17 cellular contexts compared by ENCODE assay signal in genomic region chr19:5558101-5558621, GRCh38. TPM values are rescaled to one million over a fixed set of nuclear protein-coding genes. Genes with fewer than 3 reads are reported as not detected.
DNase-seq lines count a peak whose midpoint lies in the region; ATAC-seq and TF ChIP-seq lines count a peak whose summit lies in the region.
"Had no signal": no experiment of that assay in that cellular context is flagged by ENCODE, and none has a peak within 500 bp of the region (broad histone marks: within the 10 kb centered on the region; RNA-seq: fewer than 3 reads in every experiment).

No MANE protein-coding gene starts in this region.

- WGBS in trophoblast cell (ENCODE audit: extremely low coverage, insufficient coverage, insufficient read length), result no CpG with 5 or more reads among the region's 2 CpGs

- H3K79me1 ChIP-seq in trophoblast cell (ENCODE audit: low read length), result peaks cover 2% of the 10 kb centered on the region

- no peaks in the 10 kb centered on the region for H3K27me3 ChIP-seq in BLaER1 treated with 17β-estradiol and CSF1 and Interleukin-3, amounts not matched to agents 10 nM and 100 nM
- H3K27me3 ChIP-seq in trophoblast cell (ENCODE audit: insufficient read depth, low read length), result no peaks in the 10 kb centered on the region
- H3K27me3 ChIP-seq: MG63 had no signal

- no peaks in the 10 kb centered on the region; a peak in 1 of 22 replicates for H3K36me3 ChIP-seq in BLaER1 treated with 17β-estradiol and CSF1 and Interleukin-3, amounts not matched to agents 10 nM and 100 nM
- H3K36me3 ChIP-seq in trophoblast cell (ENCODE audit: control insufficient read depth in 1 of 2, insufficient read depth in 2 of 2, low read length in 2 of 2), result no peaks in the 10 kb centered on the region
- H3K36me3 ChIP-seq: MG63, SJCRH30 had no signal

- no peak overlapping the region for H4K8ac ChIP-seq in trophoblast cell (ENCODE audit: low read depth, low read length)

- H2BK120ac ChIP-seq in trophoblast cell (ENCODE audit: insufficient read depth, low read length, poor library complexity), result no peak overlapping the region

- intact Hi-C loops in Right ventricle myocardium inferior (cut with DNase I), result no loop called here

- H3K4me2 ChIP-seq in BLaER1 treated with 17β-estradiol and CSF1 and Interleukin-3, amounts not matched to agents 10 nM and 100 nM, result peak overlapping the region in 8 of 11 experiments; percentile 39 to 71 (median 56); a peak in 12 of 22 replicates
- H3K4me2 ChIP-seq in trophoblast cell (ENCODE audit: low read length), result no peak overlapping the region

- no peak overlapping the region for H3K4me3 ChIP-seq in BLaER1 treated with 17β-estradiol and CSF1 and Interleukin-3, amounts not matched to agents 10 nM and 100 nM
- no peak overlapping the region for H3K4me3 ChIP-seq in trophoblast cell (ENCODE audit: low read depth, low read length)
- H3K4me3 ChIP-seq: GM12878, MG63, SJCRH30 had no signal

- H4K12ac ChIP-seq in trophoblast cell (ENCODE audit: low read depth, low read length), result no peak overlapping the region

- DNase-seq in trophoblast cell, result peak; percentile 34 to 48
- DNase-seq in Right ventricle myocardium inferior (ENCODE audit: missing footprints), result no peak
- no peak for DNase-seq in GM10266 (ENCODE audit: extremely low spot score)
- DNase-seq in GM19238 (ENCODE audit: insufficient read length, low spot score), result no peak
- DNase-seq: KG1, MG63, NCI-H1105, NCI-H187 treated with DMSO at 0.1 percent for 48 hours, NCI-H510A, NCI-H82, SJCRH30 had no signal

- ATAC-seq in SK-N-SH treated with all-trans-retinoic acid at 6 μM for 48 hours (no peak), esophagus mucosa (peak; percentile 70), GM19463 (IDR thresholded peaks at IDR 0.05; ENCODE audit: unreplicated experiment) (no peak), Right ventricle myocardium inferior (no peak)
- ATAC-seq: GM12878 had no signal

- H2BK5ac ChIP-seq in trophoblast cell (ENCODE audit: low read depth, low read length, poor library complexity), result no peak overlapping the region

- H2BK12ac ChIP-seq in trophoblast cell (ENCODE audit: low read length), result no peak overlapping the region

- H3K9me3 ChIP-seq in BLaER1 treated with 17β-estradiol and CSF1 and Interleukin-3, amounts not matched to agents 10 nM and 100 nM (replicated peaks in 1 of 11), result peaks cover 8 to 14% (median 10%) of the 10 kb centered on the region in 11 experiments
- no peaks in the 10 kb centered on the region for H3K9me3 ChIP-seq in trophoblast cell (ENCODE audit: insufficient read depth, low read depth, low read length)
- H3K9me3 ChIP-seq: SJCRH30 had no signal

- no peak overlapping the region for H3K18ac ChIP-seq in trophoblast cell (ENCODE audit: low read length)

- H2AK5ac ChIP-seq in trophoblast cell (ENCODE audit: low read length), result no peak overlapping the region

- H3K4me1 ChIP-seq in BLaER1 treated with 17β-estradiol and CSF1 and Interleukin-3, amounts not matched to agents 10 nM and 100 nM, result peaks cover 0 to 19% (median 11%) of the 10 kb centered on the region in 10 experiments; a peak in 17 of 20 replicates
- no peaks in the 10 kb centered on the region for H3K4me1 ChIP-seq in trophoblast cell (ENCODE audit: control insufficient read depth in 1 of 2, insufficient read depth in 2 of 2, low read length in 2 of 2)
- H3K4me1 ChIP-seq: SJCRH30 had no signal

- no peak overlapping the region for H3K4ac ChIP-seq in trophoblast cell (ENCODE audit: low read depth, low read length)

- no peak overlapping the region for H3K27ac ChIP-seq in BLaER1 treated with 17β-estradiol and CSF1 and Interleukin-3, amounts not matched to agents 10 nM and 100 nM
- H3K27ac ChIP-seq in trophoblast cell (ENCODE audit: low read depth, low read length), result no peak overlapping the region
- H3K27ac ChIP-seq: C4-2B, SJCRH30 had no signal

- no peak overlapping the region for H2AFZ ChIP-seq in trophoblast cell (ENCODE audit: insufficient read depth, low read length, poor library complexity)

- peaks cover 0 to 6% (median 0%) of the 10 kb centered on the region in 11 experiments; a peak in 3 of 22 replicates for H4K20me1 ChIP-seq in BLaER1 treated with 17β-estradiol and CSF1 and Interleukin-3, amounts not matched to agents 10 nM and 100 nM

- H3K9ac ChIP-seq in BLaER1 treated with 17β-estradiol and CSF1 and Interleukin-3, amounts not matched to agents 10 nM and 100 nM, result no peak overlapping the region
- no peak overlapping the region for H3K9ac ChIP-seq in trophoblast cell (ENCODE audit: low read length)

- H4K91ac ChIP-seq in trophoblast cell (ENCODE audit: low read depth, low read length), result no peak overlapping the region

- TF ChIP-seq CTCF in GM10266 (IDR thresholded peaks at IDR 0.05; ENCODE audit: control insufficient read depth, insufficient read depth, low read depth, missing control alignments), result no peak

- no peak overlapping the region for H3K14ac ChIP-seq in trophoblast cell (ENCODE audit: low read length)

- H3K23ac ChIP-seq in trophoblast cell (ENCODE audit: low read length), result no peak overlapping the region

- H3K79me2 ChIP-seq in trophoblast cell (ENCODE audit: control insufficient read depth, insufficient read depth, low read length, poor library complexity), result peaks cover 1% of the 10 kb centered on the region

TF ChIP-seq in SK-N-SH treated with all-trans-retinoic acid at 6 μM for 48 hours, 23 proteins besides CTCF, POLR2A, EP300 and RAD21:
- TF ChIP-seq ZNF70 (CRISPR knock-in tag; IDR thresholded peaks at IDR 0.05) (no peak), ZFP3 (CRISPR knock-in tag; IDR thresholded peaks at IDR 0.05) (peak; percentile 97)

RNA-seq across cellular contexts. Expression of gene TINCR, which starts 9.6 kb away (rescaled TPM):
- total RNA-seq in esophagus mucosa (29.7 TPM), Right ventricle myocardium inferior (not detected)
- polyA plus RNA-seq in trophoblast cell (2013), result 72.9 and 77.9 TPM in 2 replicates
- total RNA-seq: SJCRH30 had no signal

Comparison
In these comparisons a context has a peak if more than half of its experiments do, and no peak if none do; other contexts are left out.
1. DNase-seq: peak in trophoblast cell (2 of 2); none in Right ventricle myocardium inferior (single experiment), GM10266 (single experiment) and GM19238 (single experiment).
2. RNA of gene TINCR, which starts 9.6 kb away (total RNA-seq): 29.7 TPM in esophagus mucosa (single experiment); not detected in Right ventricle myocardium inferior (single experiment); every median in the first group is over 10 times any median in the second.